Comparison of ENCODE assay signal across 16 cellular contexts in the genomic region with DNA sequence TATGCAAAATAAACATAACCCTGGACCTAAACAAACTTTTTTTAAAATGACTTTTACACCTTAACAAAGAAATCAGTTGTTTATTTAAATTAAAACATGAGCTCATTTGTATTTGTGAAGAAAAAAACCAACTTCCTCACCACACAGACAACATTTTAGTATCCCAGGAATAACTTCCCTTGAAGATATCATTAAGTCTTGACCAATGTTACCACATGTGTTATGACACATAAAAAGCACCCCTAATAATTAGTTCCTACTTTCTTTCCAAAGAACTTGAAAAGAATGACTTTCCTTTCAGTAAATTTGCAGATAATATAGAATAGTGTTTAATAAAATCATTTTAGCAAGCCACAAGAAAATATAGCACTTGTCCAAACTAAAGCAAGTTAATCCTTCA. TPM values are rescaled to one million over a fixed set of nuclear protein-coding genes. Genes with fewer than 3 reads are reported as not detected.
A peak's percentile ranks its signal among the peaks of the same experiment; 100 is the strongest.
DNase-seq lines count a peak whose midpoint lies in the region; ATAC-seq and TF ChIP-seq lines count a peak whose summit lies in the region.
"Had no signal": no experiment of that assay in that cellular context is flagged by ENCODE, and none has a peak within 500 bp of the region (broad histone marks: within the 10 kb centered on the region; RNA-seq: fewer than 3 reads in every experiment).

No MANE protein-coding gene starts in this region.

- peak overlapping the region in 1 of 3 donors; percentile 39 for H3K27ac Mint-ChIP-seq in CD4-positive, CD25-positive, alpha-beta regulatory T cell
- H3K27ac Mint-ChIP-seq in endodermal cell, result no peak overlapping the region
- peak overlapping the region; percentile 28 for H3K27ac Mint-ChIP-seq in progenitor cell of endocrine pancreas
- H3K27ac Mint-ChIP-seq: CD4-positive, alpha-beta T cell had no signal

- H3K9me2 ChIP-seq in PC-9 (ENCODE audit: insufficient read depth), result no peaks in the 10 kb centered on the region; the same call in 1 of the 2 replicates

- TF ChIP-seq CTCF in PC-9 (conservative IDR thresholded peaks at IDR 0.05) (no peak), endodermal cell (conservative IDR thresholded peaks at IDR 0.05) (no peak), progenitor cell of endocrine pancreas (IDR thresholded peaks at IDR 0.05; ENCODE audit: unreplicated experiment) (no peak), GM13976 (IDR thresholded peaks at IDR 0.05; ENCODE audit: borderline replicate concordance, control extremely low read depth, extremely low read depth, insufficient read depth, missing control alignments) (no peak)

- H3K9me3 ChIP-seq in CD4-positive, CD25-positive, alpha-beta regulatory T cell (ENCODE audit: control insufficient read depth in 2 of 2, low read length in 2 of 2), result no peaks in the 10 kb centered on the region
- H3K9me3 ChIP-seq in PC-9 (ENCODE audit: insufficient read depth, low read depth), result no peaks in the 10 kb centered on the region
- no peaks in the 10 kb centered on the region for H3K9me3 ChIP-seq in endodermal cell (ENCODE audit: control insufficient read depth, low read length)
- H3K9me3 ChIP-seq: Peyer's patch had no signal

- in situ Hi-C loops in GM13976 (cut with MboI; ENCODE audit: low sequenced_read_pairs, unreplicated experiment), result no loop called here

- H3K27me3 Mint-ChIP-seq in CD4-positive, CD25-positive, alpha-beta regulatory T cell, result no peaks in the 10 kb centered on the region
- no peaks in the 10 kb centered on the region for H3K27me3 Mint-ChIP-seq in endodermal cell (ENCODE audit: insufficient read depth)
- H3K27me3 Mint-ChIP-seq in progenitor cell of endocrine pancreas, result no peaks in the 10 kb centered on the region
- H3K27me3 Mint-ChIP-seq: CD4-positive, alpha-beta T cell had no signal

- intact Hi-C loops in PC-9 (cut with micrococcal nuclease; ENCODE audit: unreplicated experiment) (no loop called here), Right ventricle myocardium superior (cut with DNase I) (no loop called here)

- H2AFZ ChIP-seq in PC-9, result no peak overlapping the region

- peaks cover 42% of the 10 kb centered on the region for H3K36me3 Mint-ChIP-seq in CD4-positive, CD25-positive, alpha-beta regulatory T cell
- peaks cover 27% of the 10 kb centered on the region for H3K36me3 Mint-ChIP-seq in endodermal cell (ENCODE audit: low read depth)
- peaks cover 21% of the 10 kb centered on the region for H3K36me3 Mint-ChIP-seq in progenitor cell of endocrine pancreas (ENCODE audit: insufficient read depth)

- no peaks in the 10 kb centered on the region for H4K20me1 ChIP-seq in PC-9 (ENCODE audit: insufficient read depth)

- CTCF ChIA-PET in PC-9 (lab: Charles Lee), result no interaction called here

- peaks cover 53% of the 10 kb centered on the region for H3K36me3 ChIP-seq in CD4-positive, CD25-positive, alpha-beta regulatory T cell (ENCODE audit: control insufficient read depth, insufficient read depth, low read length)
- peaks cover 14% of the 10 kb centered on the region for H3K36me3 ChIP-seq in PC-9 (ENCODE audit: low read depth)
- H3K36me3 ChIP-seq in endodermal cell (ENCODE audit: control insufficient read depth, insufficient read depth, low read length), result peaks cover 28% of the 10 kb centered on the region

- H3K4me1 Mint-ChIP-seq in CD4-positive, CD25-positive, alpha-beta regulatory T cell, result peaks cover 38 to 86% (median 72%) of the 10 kb centered on the region in 4 donors
- H3K4me1 Mint-ChIP-seq in endodermal cell (peaks cover 62% of the 10 kb centered on the region), progenitor cell of endocrine pancreas (ENCODE audit: low read depth) (peaks cover 42% of the 10 kb centered on the region)

- H3K27me3 ChIP-seq in CD4-positive, CD25-positive, alpha-beta regulatory T cell (ENCODE audit: control insufficient read depth, insufficient read depth, low read length), result no peaks in the 10 kb centered on the region
- no peaks in the 10 kb centered on the region for H3K27me3 ChIP-seq in PC-9 (ENCODE audit: insufficient read depth, low read depth)
- H3K27me3 ChIP-seq in endodermal cell (ENCODE audit: control insufficient read depth, insufficient read depth, low read length, poor library complexity, severe bottlenecking), result no peaks in the 10 kb centered on the region
- H3K27me3 ChIP-seq: Peyer's patch had no signal

- no peak overlapping the region for H3K9ac ChIP-seq in endodermal cell (ENCODE audit: extremely low read depth, low read length, poor library complexity, severe bottlenecking)
- H3K9ac ChIP-seq: KMS-11 had no signal

- POLR2A ChIA-PET in PC-9 (lab: Charles Lee; ENCODE audit: unreplicated experiment), result no interaction called here

- no peaks in the 10 kb centered on the region for H3K9me3 Mint-ChIP-seq in CD4-positive, CD25-positive, alpha-beta regulatory T cell
- no peaks in the 10 kb centered on the region for H3K9me3 Mint-ChIP-seq in endodermal cell
- H3K9me3 Mint-ChIP-seq in progenitor cell of endocrine pancreas (ENCODE audit: low read depth), result no peaks in the 10 kb centered on the region
- H3K9me3 Mint-ChIP-seq: CD4-positive, alpha-beta T cell had no signal

- no peaks in the 10 kb centered on the region for H3K79me2 ChIP-seq in PC-9 (ENCODE audit: low read depth)

- DNase-seq in CD4-positive, CD25-positive, alpha-beta regulatory T cell, result no peak
- DNase-seq in PC-9, result no peak
- no peak for DNase-seq in endodermal cell
- no peak for DNase-seq in progenitor cell of endocrine pancreas (ENCODE audit: low spot score, unreplicated experiment)
- no peak for DNase-seq in GM13976 (ENCODE audit: low spot score)
- no peak for DNase-seq in Right ventricle myocardium superior
- no peak for DNase-seq in nucleus accumbens (lab: John Stamatoyannopoulos, UW)
- no peak for DNase-seq in Kasumi-1 (lab: John Stamatoyannopoulos, UW)
- DNase-seq: Calu3; CD4-positive, alpha-beta T cell; MM.1S; NCI-H524 treated with DMSO at 0.1 percent for 48 hours; NK-92 treated with Interleukin-12 subunit alpha and Interleukin-12 subunit beta, amount 100 ng/mL, for 24 hours; Peyer's patch had no signal

- BruUV-seq in PC-9 (replicated peaks; lab: Mats Ljungman, UMichigan), result no TSS peak

- peaks cover 65% of the 10 kb centered on the region for H3K4me1 ChIP-seq in CD4-positive, CD25-positive, alpha-beta regulatory T cell (ENCODE audit: control insufficient read depth, insufficient read depth, low read length, poor library complexity, severe bottlenecking)
- H3K4me1 ChIP-seq in PC-9 (replicated peaks; ENCODE audit: insufficient read depth) (no peaks in the 10 kb centered on the region; the same call in 1 of the 2 replicates), endodermal cell (ENCODE audit: control insufficient read depth, insufficient read depth, low read length) (peaks cover 20% of the 10 kb centered on the region)

- ATAC-seq in CD4-positive, CD25-positive, alpha-beta regulatory T cell (ENCODE audit: low read depth in 2 of 2), result no peak
- no peak for ATAC-seq in Right ventricle myocardium superior (ENCODE audit: poor library complexity)
- ATAC-seq: HepG2 had no signal

- peak overlapping the region; percentile 53 for H3K27ac ChIP-seq in CD4-positive, CD25-positive, alpha-beta regulatory T cell (ENCODE audit: insufficient read depth, low read length, poor library complexity, severe bottlenecking)
- H3K27ac ChIP-seq in PC-9 (0 out of 2 replicates have a peak overlapping the region, but pooled peaks have one; percentile 29), endodermal cell (ENCODE audit: low read depth, low read length) (peak overlapping the region; percentile 78)
- H3K27ac ChIP-seq: KMS-11 had no signal

- peak overlapping the region; percentile 64 for H3K4me3 ChIP-seq in CD4-positive, CD25-positive, alpha-beta regulatory T cell (ENCODE audit: low read depth, low read length)
- H3K4me3 ChIP-seq in PC-9, result no peak overlapping the region
- H3K4me3 ChIP-seq in endodermal cell (ENCODE audit: low read length), result no peak overlapping the region
- H3K4me3 ChIP-seq: Peyer's patch had no signal

- H3K4me3 Mint-ChIP-seq in CD4-positive, CD25-positive, alpha-beta regulatory T cell, result peak overlapping the region; percentile 20 to 85 (median 48)
- H3K4me3 Mint-ChIP-seq in endodermal cell, result no peak overlapping the region
- H3K4me3 Mint-ChIP-seq in progenitor cell of endocrine pancreas (ENCODE audit: low read depth), result no peak overlapping the region
- H3K4me3 Mint-ChIP-seq: CD4-positive, alpha-beta T cell had no signal

- H3K4me2 ChIP-seq in PC-9, result no peak overlapping the region
- H3K4me2 ChIP-seq: KMS-11 had no signal

- H3F3A ChIP-seq in PC-9 (ENCODE audit: insufficient read depth, low read depth), result no peaks in the 10 kb centered on the region

RNA-seq across cellular contexts. Expression of a gene that starts 42.4 kb away (rescaled TPM):
- total RNA-seq in CD4-positive, CD25-positive, alpha-beta regulatory T cell, result 108 TPM
- polyA plus RNA-seq in CD4-positive, CD25-positive, alpha-beta regulatory T cell, result 10 to 100 TPM; 29.4 to 40.7 (median 30.2) TPM
- total RNA-seq in PC-9 (2021) (23.6 and 24.8 TPM in 2 replicates), endodermal cell (10 to 100 TPM; 28.1 to 42.5 TPM), progenitor cell of endocrine pancreas (67.5 and 74.6 TPM in 2 replicates), Right ventricle myocardium superior (12.5 TPM)
- polyA plus RNA-seq in endodermal cell (2013, experiment 1 of 2), result 20.0 TPM
- 17.4 TPM for polyA plus RNA-seq in endodermal cell (2013, experiment 2 of 2)

Comparison
In these comparisons a context has a peak if more than half of its experiments do, and no peak if none do; other contexts are left out.
1. H3K4me3 Mint-ChIP-seq: peak in CD4-positive, CD25-positive, alpha-beta regulatory T cell (4 of 4); none in endodermal cell (single experiment) and progenitor cell of endocrine pancreas (single experiment).
2. Peak in every context shown above with its lines, with median percentiles within 50 percentile points of each other: H3K27ac ChIP-seq.